ENCODE assay signal across 13 cellular contexts in the genomic region with DNA sequence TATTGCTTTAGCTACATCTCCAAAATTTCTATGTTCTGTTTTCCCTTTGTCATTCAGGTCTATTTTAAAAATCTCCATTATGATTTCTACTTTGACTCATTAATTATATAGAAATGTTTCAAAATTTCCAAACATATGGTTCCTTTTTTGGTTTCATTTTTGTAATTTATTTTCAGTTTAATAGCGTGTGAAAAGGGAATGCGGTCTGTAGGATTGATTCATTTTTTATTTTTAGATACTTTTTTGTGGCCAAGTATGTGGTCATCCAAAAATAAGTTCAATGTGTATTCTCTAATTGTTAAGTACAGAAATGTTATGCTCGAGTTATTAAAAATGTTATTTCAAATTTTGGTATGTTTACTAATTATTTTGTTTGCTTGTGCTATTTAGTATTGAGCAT.
DNase-seq lines count a peak whose midpoint lies in the region; ATAC-seq and TF ChIP-seq lines count a peak whose summit lies in the region.
"Had no signal": no experiment of that assay in that cellular context is flagged by ENCODE, and none has a peak within 500 bp of the region (broad histone marks: within the 10 kb centered on the region; RNA-seq: fewer than 3 reads in every experiment).

No MANE protein-coding gene starts in this region.

- DNase-seq in stimulated activated naive CD8-positive, alpha-beta T cell treated with anti-CD3 and anti-CD28 coated beads, Interleukin-15, Interleukin-2, amounts not matched to agents 100 U/mL and 50 U/mL, for 24 hours = no peak
- DNase-seq in activated naive CD8-positive, alpha-beta T cell treated with anti-CD3 and anti-CD28 coated beads, Interleukin-2, amount 50 U/mL, for 24 hours = no peak
- DNase-seq in thoracic aorta (ENCODE audit: low spot score) (no peak), NCI-H146 treated with DMSO at 0.1 percent for 48 hours (lab: John Stamatoyannopoulos, UW; ENCODE audit: unreplicated experiment) (no peak), SJCRH30 (no peak)
- DNase-seq: ACHN; GF-D8; NCI-H187; NK-92 treated with Interleukin-12 subunit alpha and Interleukin-12 subunit beta, amount 100 ng/mL, for 24 hours had no signal

- H3K27ac ChIP-seq in thoracic aorta (no peak overlapping the region), SJCRH30 (no peak overlapping the region)

- ATAC-seq in stimulated activated naive CD8-positive, alpha-beta T cell treated with anti-CD3 and anti-CD28 coated beads, Interleukin-15, Interleukin-2, amounts not matched to agents 100 U/mL and 50 U/mL, for 24 hours = no peak
- ATAC-seq in HG03159 (IDR thresholded peaks at IDR 0.05; ENCODE audit: unreplicated experiment) (peak; percentile 49), thoracic aorta (ENCODE audit: insufficient number of reproducible peaks, low FRiP score, low read depth) (no peak), HG02623 (IDR thresholded peaks at IDR 0.05; ENCODE audit: unreplicated experiment) (no peak)
- ATAC-seq in activated naive CD8-positive, alpha-beta T cell treated with anti-CD3 and anti-CD28 coated beads, Interleukin-2, amount 50 U/mL, for 24 hours = no peak

- H3K9me3 ChIP-seq in thoracic aorta = no peaks in the 10 kb centered on the region
- H3K9me3 ChIP-seq in SJCRH30 (replicated peaks) = no peaks in the 10 kb centered on the region

- peaks cover 15% of the 10 kb centered on the region for H3K4me1 Mint-ChIP-seq in stimulated activated naive CD8-positive, alpha-beta T cell treated with anti-CD3 and anti-CD28 coated beads, Interleukin-15, Interleukin-2, amounts not matched to agents 100 ng/mL and 50 ng/mL, for 24 hours (ENCODE audit: low read depth)
- peaks cover 12% of the 10 kb centered on the region for H3K4me1 Mint-ChIP-seq in activated naive CD8-positive, alpha-beta T cell treated with anti-CD3 and anti-CD28 coated beads, Interleukin-2, amount 50 U/mL, for 24 hours
- H3K4me1 Mint-ChIP-seq: activated naive CD4-positive, alpha-beta T cell treated with anti-CD3 and anti-CD28 coated beads, Interleukin-2, amount 50 U/mL, for 24 hours had no signal

- H3K27me3 Mint-ChIP-seq in stimulated activated naive CD8-positive, alpha-beta T cell treated with anti-CD3 and anti-CD28 coated beads, Interleukin-15, Interleukin-2, amounts not matched to agents 100 ng/mL and 50 ng/mL, for 24 hours = no peaks in the 10 kb centered on the region
- H3K27me3 Mint-ChIP-seq in activated naive CD8-positive, alpha-beta T cell treated with anti-CD3 and anti-CD28 coated beads, Interleukin-2, amount 50 U/mL, for 24 hours = no peaks in the 10 kb centered on the region
- H3K27me3 Mint-ChIP-seq: activated naive CD4-positive, alpha-beta T cell treated with anti-CD3 and anti-CD28 coated beads, Interleukin-2, amount 50 U/mL, for 24 hours had no signal

- H3K4me3 ChIP-seq in thoracic aorta = peak overlapping the region; percentile 4
- H3K4me3 ChIP-seq in SJCRH30 = no peak overlapping the region

- H3K4me1 ChIP-seq in thoracic aorta (ENCODE audit: control insufficient read depth in 1 of 2, low read depth in 2 of 2) = peaks cover 2 to 17% of the 10 kb centered on the region in 2 donors
- peaks cover 2% of the 10 kb centered on the region; the same call in 1 of the 2 replicates for H3K4me1 ChIP-seq in SJCRH30

- H3K27me3 ChIP-seq in thoracic aorta (replicated peaks; ENCODE audit: insufficient read depth) (no peaks in the 10 kb centered on the region), SJCRH30 (no peaks in the 10 kb centered on the region)

- no peaks in the 10 kb centered on the region for H3K9me3 Mint-ChIP-seq in stimulated activated naive CD8-positive, alpha-beta T cell treated with anti-CD3 and anti-CD28 coated beads, Interleukin-15, Interleukin-2, amounts not matched to agents 100 ng/mL and 50 ng/mL, for 24 hours
- H3K9me3 Mint-ChIP-seq in activated naive CD8-positive, alpha-beta T cell treated with anti-CD3 and anti-CD28 coated beads, Interleukin-2, amount 50 U/mL, for 24 hours = no peaks in the 10 kb centered on the region
- H3K9me3 Mint-ChIP-seq: activated naive CD4-positive, alpha-beta T cell treated with anti-CD3 and anti-CD28 coated beads, Interleukin-2, amount 50 U/mL, for 24 hours had no signal

- no peaks in the 10 kb centered on the region for H3K36me3 Mint-ChIP-seq in stimulated activated naive CD8-positive, alpha-beta T cell treated with anti-CD3 and anti-CD28 coated beads, Interleukin-15, Interleukin-2, amounts not matched to agents 100 ng/mL and 50 ng/mL, for 24 hours (ENCODE audit: low read depth)
- no peaks in the 10 kb centered on the region for H3K36me3 Mint-ChIP-seq in activated naive CD8-positive, alpha-beta T cell treated with anti-CD3 and anti-CD28 coated beads, Interleukin-2, amount 50 U/mL, for 24 hours (ENCODE audit: low read depth)
- H3K36me3 Mint-ChIP-seq: activated naive CD4-positive, alpha-beta T cell treated with anti-CD3 and anti-CD28 coated beads, Interleukin-2, amount 50 U/mL, for 24 hours had no signal

- peak overlapping the region; percentile 91 for H3K27ac Mint-ChIP-seq in stimulated activated naive CD8-positive, alpha-beta T cell treated with anti-CD3 and anti-CD28 coated beads, Interleukin-15, Interleukin-2, amounts not matched to agents 100 ng/mL and 50 ng/mL, for 24 hours
- peak overlapping the region; percentile 77 for H3K27ac Mint-ChIP-seq in activated naive CD8-positive, alpha-beta T cell treated with anti-CD3 and anti-CD28 coated beads, Interleukin-2, amount 50 U/mL, for 24 hours
- H3K27ac Mint-ChIP-seq: activated naive CD4-positive, alpha-beta T cell treated with anti-CD3 and anti-CD28 coated beads, Interleukin-2, amount 50 U/mL, for 24 hours had no signal

- no peak for TF ChIP-seq CTCF in thoracic aorta (IDR thresholded peaks at IDR 0.05)

- H3K36me3 ChIP-seq in thoracic aorta = no peaks in the 10 kb centered on the region
- H3K36me3 ChIP-seq in SJCRH30 = no peaks in the 10 kb centered on the region

- no peak overlapping the region for H3K4me3 Mint-ChIP-seq in stimulated activated naive CD8-positive, alpha-beta T cell treated with anti-CD3 and anti-CD28 coated beads, Interleukin-15, Interleukin-2, amounts not matched to agents 100 ng/mL and 50 ng/mL, for 24 hours
- H3K4me3 Mint-ChIP-seq in activated naive CD8-positive, alpha-beta T cell treated with anti-CD3 and anti-CD28 coated beads, Interleukin-2, amount 50 U/mL, for 24 hours = no peak overlapping the region
- H3K4me3 Mint-ChIP-seq: activated naive CD4-positive, alpha-beta T cell treated with anti-CD3 and anti-CD28 coated beads, Interleukin-2, amount 50 U/mL, for 24 hours had no signal
